Comparison of ENCODE assay signal across 9 cellular contexts in genomic region chr7:30284298-30285066, GRCh38. TPM values are rescaled to one million over a fixed set of nuclear protein-coding genes. Genes with fewer than 3 reads are reported as not detected.
DNase-seq lines count a peak whose midpoint lies in the region; ATAC-seq, FAIRE-seq and TF ChIP-seq lines count a peak whose summit lies in the region.
"Had no signal": no experiment of that assay in that cellular context is flagged by ENCODE, and none has a peak within 500 bp of the region (broad histone marks: within the 10 kb centered on the region; RNA-seq: fewer than 3 reads in every experiment).

Gene ZNRF2 (plus strand): TSS chr7:30284597. CDS start chr7:30285358, 761 bp downstream.

- no peaks in the 10 kb centered on the region for H3K36me3 ChIP-seq in kidney (ENCODE audit: control insufficient read depth in 1 of 2, insufficient read depth in 2 of 2, low read length in 2 of 2)

- intact Hi-C loops in kidney (cut with DNase I), result no loop called here

- peak; percentile 34 for TF ChIP-seq CTCF in kidney (IDR thresholded peaks at IDR 0.05; ENCODE audit: borderline replicate concordance, extremely low read depth, insufficient read depth)

- H3K27ac ChIP-seq in kidney (ENCODE audit: low read depth in 2 of 2, low read length in 2 of 2), result peak within 1 kb of the TSS; percentile 96 to 98

- FAIRE-seq in kidney (lab: Jason Lieb, UNC), result peak; percentile 25
- FAIRE-seq: islet of Langerhans had no signal

- no peaks in the 10 kb centered on the region for H3K9me3 ChIP-seq in kidney (ENCODE audit: control insufficient read depth in 1 of 2, low read length in 2 of 2)

- H3K4me1 ChIP-seq in kidney (ENCODE audit: control insufficient read depth in 1 of 2, insufficient read depth in 1 of 2, low read depth in 1 of 2, low read length in 2 of 2), result peaks cover 2 to 5% of the 10 kb centered on the region in 2 donors

- DNase-seq in AG20443 (ENCODE audit: low spot score), result peak; percentile 96
- DNase-seq in NCI-H446 (lab: John Stamatoyannopoulos, UW), result peak; percentile 95 to 99
- peak; percentile 97 to 98 for DNase-seq in cerebellar nuclear complex (lab: John Stamatoyannopoulos, UW)
- DNase-seq in kidney, result peak; percentile 100
- DNase-seq in stimulated activated CD4-positive, alpha-beta T cell treated with anti-CD3 and anti-CD28 coated beads, Interleukin-15, amount 100 ng/mL, for 24 hours, result peak; percentile 99

- peak within 1 kb of the TSS; percentile 74 to 96 for H3K9ac ChIP-seq in kidney (ENCODE audit: low read length in 2 of 2)

- peak within 1 kb of the TSS; percentile 58 to 91 for H3K4me3 ChIP-seq in kidney (ENCODE audit: low read length in 2 of 2)

- peak; percentile 81 for ATAC-seq in GM19035 (IDR thresholded peaks at IDR 0.05; ENCODE audit: unreplicated experiment)
- ATAC-seq in HG03354 (IDR thresholded peaks at IDR 0.05; ENCODE audit: poor library complexity, severe bottlenecking, unreplicated experiment), result peak; percentile 86
- peak; percentile 92 to 93 for ATAC-seq in activated CD4-positive, CD25-positive, alpha-beta regulatory T cell treated with anti-CD3 and anti-CD28 coated beads, Interleukin-2, amount 50 U/mL, for 24 hours

RNA-seq across cellular contexts. Expression of gene ZNRF2, which starts in this region (rescaled TPM):
- total RNA-seq in kidney, result 32.2 TPM
- 16.2 TPM for polyA plus RNA-seq in kidney (ENCODE audit: insufficient read depth, low read depth, low replicate concordance)

Comparison
In these comparisons a context has a peak if more than half of its experiments do, and no peak if none do; other contexts are left out.
1. Peak in every context shown above with its lines: DNase-seq, ATAC-seq, H3K4me3 ChIP-seq and H3K27ac ChIP-seq.